Comparison of ENCODE assay signal across 29 cellular contexts in the genomic region with DNA sequence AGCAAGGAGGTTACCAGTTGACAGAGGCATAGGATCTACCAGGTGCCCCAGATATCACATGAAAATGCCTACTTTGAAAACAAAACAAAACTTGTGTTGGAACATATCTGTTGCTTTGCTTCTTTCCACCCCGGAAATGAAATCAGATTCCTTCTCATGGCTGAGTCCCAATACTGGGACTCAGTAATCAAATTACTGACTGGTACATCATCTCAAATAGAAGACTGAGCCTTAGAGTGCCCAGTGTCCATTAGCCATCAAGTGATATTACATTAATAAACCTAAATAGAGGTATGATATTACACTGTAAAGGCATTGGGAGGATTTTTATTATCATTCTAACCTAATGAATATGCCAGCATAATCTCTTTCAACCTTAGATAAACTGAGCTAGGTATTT. TPM values are rescaled to one million over a fixed set of nuclear protein-coding genes. Genes with fewer than 3 reads are reported as not detected.
"Had no signal": no experiment of that assay in that cellular context is flagged by ENCODE, and none has a peak within 500 bp of the region (broad histone marks: within the 10 kb centered on the region; RNA-seq: fewer than 3 reads in every experiment).

No MANE protein-coding gene starts in this region.

- DNase-seq: cortex of kidney; effector CD4-positive, alpha-beta T cell; foreskin fibroblast; heart right ventricle; hippocampal formation; islet precursor cell; kidney glomerular epithelial cell; left colon; left ventricle myocardium inferior; natural killer cell; occipital lobe; posterior cingulate gyrus; spleen; stimulated activated CD4-positive, alpha-beta T cell treated with anti-CD3 and anti-CD28 coated beads, Interleukin-4, amount 100 ng/mL, for 4 hours; stimulated activated naive B cell treated with anti-CD40 and anti-IgM and Interleukin-4, amounts not matched to agents 10 μg/mL and 1 μg/mL and 100 μg/mL, for 72 hours; thyroid gland had no signal

- H3K4me3 ChIP-seq: gastroesophageal sphincter, heart right ventricle, left ventricle myocardium inferior, lung, right atrium auricular region, skin epidermis, spleen, suprapubic skin, thyroid gland, vagina had no signal

- H3K9me3 ChIP-seq: gastroesophageal sphincter, heart right ventricle, left ventricle myocardium inferior, right atrium auricular region, spleen, suprapubic skin, thyroid gland, vagina had no signal

- H3K27ac ChIP-seq: epithelial cell of prostate, gastroesophageal sphincter, heart right ventricle, left ventricle myocardium inferior, right atrium auricular region, skin epidermis, spleen, suprapubic skin, thyroid gland, vagina had no signal

- H3K4me3 Mint-ChIP-seq: central memory CD8-positive, alpha-beta T cell; memory B cell; natural killer cell; stimulated activated naive B cell treated with anti-CD40 and anti-IgM and Interleukin-4, amounts not matched to agents 10 μg/mL and 1 μg/mL and 100 μg/mL, for 72 hours; stimulated activated naive CD8-positive, alpha-beta T cell treated with anti-CD3 and anti-CD28 coated beads, Interleukin-15, Interleukin-2, amounts not matched to agents 100 ng/mL and 50 ng/mL, for 24 hours had no signal

- H3K4me1 ChIP-seq: gastroesophageal sphincter, heart right ventricle, left ventricle myocardium inferior, right atrium auricular region, spleen, suprapubic skin, thyroid gland, vagina had no signal

- H3K36me3 ChIP-seq: gastroesophageal sphincter, heart right ventricle, left ventricle myocardium inferior, right atrium auricular region, spleen, suprapubic skin, thyroid gland, vagina had no signal

- H3K36me3 Mint-ChIP-seq: natural killer cell; stimulated activated naive B cell treated with anti-CD40 and anti-IgM and Interleukin-4, amounts not matched to agents 10 μg/mL and 1 μg/mL and 100 μg/mL, for 72 hours had no signal

- H3K4me1 Mint-ChIP-seq: central memory CD8-positive, alpha-beta T cell; natural killer cell; stimulated activated naive B cell treated with anti-CD40 and anti-IgM and Interleukin-4, amounts not matched to agents 10 μg/mL and 1 μg/mL and 100 μg/mL, for 72 hours had no signal

- H3K27ac Mint-ChIP-seq: memory B cell; natural killer cell; stimulated activated naive B cell treated with anti-CD40 and anti-IgM and Interleukin-4, amounts not matched to agents 10 μg/mL and 1 μg/mL and 100 μg/mL, for 72 hours; stimulated activated naive CD8-positive, alpha-beta T cell treated with anti-CD3 and anti-CD28 coated beads, Interleukin-15, Interleukin-2, amounts not matched to agents 100 ng/mL and 50 ng/mL, for 24 hours had no signal

- H3K27me3 Mint-ChIP-seq: stimulated activated naive B cell treated with anti-CD40 and anti-IgM and Interleukin-4, amounts not matched to agents 10 μg/mL and 1 μg/mL and 100 μg/mL, for 72 hours had no signal

- ATAC-seq: esophagus mucosa; gastroesophageal sphincter; heart right ventricle; left colon; natural killer cell; sciatic nerve; stimulated activated naive B cell treated with anti-CD40 and anti-IgM and Interleukin-4, amounts not matched to agents 10 μg/mL and 1 μg/mL and 100 μg/mL, for 72 hours had no signal

- H3K9me3 Mint-ChIP-seq: central memory CD8-positive, alpha-beta T cell had no signal

- H3K27me3 ChIP-seq: gastroesophageal sphincter, right atrium auricular region, spleen, suprapubic skin, thyroid gland, vagina had no signal

RNA-seq across cellular contexts. Expression of a gene that starts 48.6 kb away (rescaled TPM):
- total RNA-seq: left ventricle myocardium inferior, mononuclear cell, natural killer cell had no signal
